ENCODE assay signal across 1 cellular context in genomic region chr1:110746644-110747259, GRCh38.
TF ChIP-seq lines count a peak whose summit lies in the region.

No MANE protein-coding gene starts in this region.

TF ChIP-seq in HCT116, 20 proteins besides CTCF, POLR2A, EP300 and RAD21 (continued from another document):
- TF ChIP-seq JUND (IDR thresholded peaks at IDR 0.05) (no peak), SIN3A (IDR thresholded peaks at IDR 0.05; ENCODE audit: low read depth) (no peak)
